Comparison of ENCODE assay signal across 9 cellular contexts in genomic region chr15:65818927-65819562, GRCh38. TPM values are rescaled to one million over a fixed set of nuclear protein-coding genes. Genes with fewer than 3 reads are reported as not detected.
DNase-seq lines count a peak whose midpoint lies in the region; ATAC-seq and TF ChIP-seq lines count a peak whose summit lies in the region.
"Had no signal": no experiment of that assay in that cellular context is flagged by ENCODE, and none has a peak within 500 bp of the region (broad histone marks: within the 10 kb centered on the region; RNA-seq: fewer than 3 reads in every experiment).

No MANE protein-coding gene starts in this region.

- WGBS in heart left ventricle, 4 donors: 46 to 60% (median 52%) methylated on average over 4 of the region's 4 CpGs
- 29 to 34% (median 30%) methylated on average over 4 of the region's 4 CpGs for WGBS in spleen, 5 donors

- intact Hi-C loops in heart left ventricle (cut with DNase I) (no loop called here), spleen (cut with DNase I; ENCODE audit: low total_unique reads) (no loop called here)
- intact Hi-C loops in activated T-helper 1 cell treated with anti-CD3 and anti-CD28 coated beads, Interleukin-12 subunit alpha, Interleukin-12 subunit beta, Interleukin-2, Interleukin-4 antibody, amounts not matched to agents 30 ng/mL and 10 ng/mL and 1 ng/mL, durations not matched to agents 14 hours and 24 hours and 36 hours (cut with micrococcal nuclease): loop anchor here (1.0 to 5.0 kb wide), 9 partner anchors 10 to 107 kb away; partner anchors contain the start of genes DENND4A and RAB11A

- H3K27ac ChIP-seq in heart left ventricle (peak overlapping the region in 4 of 12 donors; percentile 8 to 80 (median 32)), right atrium auricular region (peak overlapping the region in 1 of 2 donors; percentile 37), spleen (peak overlapping the region; percentile 51 to 84 (median 79))

- peaks cover 0 to 44% (median 1%) of the 10 kb centered on the region in 12 donors for H3K4me1 ChIP-seq in heart left ventricle
- H3K4me1 ChIP-seq in right atrium auricular region: peaks cover 0 to 6% of the 10 kb centered on the region in 2 donors
- H3K4me1 ChIP-seq in spleen: peaks cover 19 to 65% (median 32%) of the 10 kb centered on the region in 6 donors

- no peak for TF ChIP-seq POLR2A in heart left ventricle (IDR thresholded peaks at IDR 0.05)
- no peak for TF ChIP-seq POLR2A in spleen (IDR thresholded peaks at IDR 0.05)

- H3K27me3 Mint-ChIP-seq in activated T-helper 1 cell treated with anti-CD3 and anti-CD28 coated beads, Interleukin-12 subunit alpha, Interleukin-12 subunit beta, Interleukin-2, Interleukin-4 antibody, amounts not matched to agents 30 ng/mL and 10 ng/mL and 1 ng/mL, durations not matched to agents 14 hours and 24 hours and 36 hours (ENCODE audit: insufficient read depth): no peaks in the 10 kb centered on the region

- peak overlapping the region; percentile 31 for H3K4me3 Mint-ChIP-seq in activated T-helper 1 cell treated with anti-CD3 and anti-CD28 coated beads, Interleukin-12 subunit alpha, Interleukin-12 subunit beta, Interleukin-2, Interleukin-4 antibody, amounts not matched to agents 30 ng/mL and 10 ng/mL and 1 ng/mL, durations not matched to agents 14 hours and 24 hours and 36 hours
- H3K4me3 Mint-ChIP-seq: nephron had no signal

- TF ChIP-seq CTCF in heart left ventricle (IDR thresholded peaks at IDR 0.05) (no peak), right atrium auricular region (IDR thresholded peaks at IDR 0.05) (no peak), spleen (IDR thresholded peaks at IDR 0.05 in 8 of 11, conservative IDR thresholded peaks at IDR 0.05 in 3 of 11) (no peak)

- peak in 3 of 4 donors; percentile 47 to 84 (median 53) for ATAC-seq in heart left ventricle
- peak; percentile 71 for ATAC-seq in HG03378 (IDR thresholded peaks at IDR 0.05; ENCODE audit: unreplicated experiment)

- H3K4me1 Mint-ChIP-seq in activated T-helper 1 cell treated with anti-CD3 and anti-CD28 coated beads, Interleukin-12 subunit alpha, Interleukin-12 subunit beta, Interleukin-2, Interleukin-4 antibody, amounts not matched to agents 30 ng/mL and 10 ng/mL and 1 ng/mL, durations not matched to agents 14 hours and 24 hours and 36 hours (ENCODE audit: low read depth): peaks cover 57% of the 10 kb centered on the region
- H3K4me1 Mint-ChIP-seq: nephron had no signal

- H3K9me3 Mint-ChIP-seq in activated T-helper 1 cell treated with anti-CD3 and anti-CD28 coated beads, Interleukin-12 subunit alpha, Interleukin-12 subunit beta, Interleukin-2, Interleukin-4 antibody, amounts not matched to agents 30 ng/mL and 10 ng/mL and 1 ng/mL, durations not matched to agents 14 hours and 24 hours and 36 hours: peaks cover 1% of the 10 kb centered on the region

- no peak for DNase-seq in heart left ventricle
- DNase-seq in right atrium auricular region (ENCODE audit: low spot score): no peak
- peak; percentile 25 for DNase-seq in activated T-helper 1 cell treated with anti-CD3 and anti-CD28 coated beads, Interleukin-12 subunit alpha, Interleukin-12 subunit beta, Interleukin-2, Interleukin-4 antibody, amounts not matched to agents 30 ng/mL and 10 ng/mL and 1 ng/mL, durations not matched to agents 14 hours and 24 hours and 36 hours (ENCODE audit: low spot score)
- DNase-seq in spleen: no peak
- no peak for DNase-seq in cerebellar cortex (ENCODE audit: low spot score)
- DNase-seq in HuH-7.5 (ENCODE audit: low spot score): no peak
- no peak for DNase-seq in NCI-H510A (lab: John Stamatoyannopoulos, UW)

- no peaks in the 10 kb centered on the region for H3K9me3 ChIP-seq in heart left ventricle
- H3K9me3 ChIP-seq in right atrium auricular region: no peaks in the 10 kb centered on the region
- H3K9me3 ChIP-seq in spleen: no peaks in the 10 kb centered on the region

- peak overlapping the region; percentile 91 for H3K27ac Mint-ChIP-seq in activated T-helper 1 cell treated with anti-CD3 and anti-CD28 coated beads, Interleukin-12 subunit alpha, Interleukin-12 subunit beta, Interleukin-2, Interleukin-4 antibody, amounts not matched to agents 30 ng/mL and 10 ng/mL and 1 ng/mL, durations not matched to agents 14 hours and 24 hours and 36 hours
- H3K27ac Mint-ChIP-seq: nephron had no signal

- H3K36me3 Mint-ChIP-seq in activated T-helper 1 cell treated with anti-CD3 and anti-CD28 coated beads, Interleukin-12 subunit alpha, Interleukin-12 subunit beta, Interleukin-2, Interleukin-4 antibody, amounts not matched to agents 30 ng/mL and 10 ng/mL and 1 ng/mL, durations not matched to agents 14 hours and 24 hours and 36 hours (ENCODE audit: low read depth): peaks cover 3% of the 10 kb centered on the region

- H3K36me3 ChIP-seq in heart left ventricle (no peaks in the 10 kb centered on the region), right atrium auricular region (no peaks in the 10 kb centered on the region), spleen (no peaks in the 10 kb centered on the region)

- H3K27me3 ChIP-seq in heart left ventricle (no peaks in the 10 kb centered on the region), right atrium auricular region (no peaks in the 10 kb centered on the region), spleen (replicated peaks in 1 of 7) (no peaks in the 10 kb centered on the region)

- H3K4me3 ChIP-seq in heart left ventricle (no peak overlapping the region), right atrium auricular region (no peak overlapping the region), spleen (peak overlapping the region in 1 of 8 donors; percentile 23)

RNA-seq across cellular contexts. Expression of gene DENND4A, which starts 27.0 kb away (rescaled TPM):
- total RNA-seq in heart left ventricle (10 to 100 TPM; 11.7 to 26.6 (median 15.7) TPM), right atrium auricular region (10 to 100 TPM; 15.2 to 19.4 TPM), spleen (10 to 100 TPM; 53.1 to 88.2 (median 61.5) TPM)
- polyA plus RNA-seq in heart left ventricle (1 to 10 TPM; 2.7 to 5.4 TPM), spleen (10 to 100 TPM in 1 of 3 donors, 1 to 10 TPM in 2; 9.4 to 11.1 (median 9.9) TPM)
- total RNA-seq in activated T-helper 1 cell treated with anti-CD3 and anti-CD28 coated beads, Interleukin-12 subunit alpha, Interleukin-12 subunit beta, Interleukin-2, Interleukin-4 antibody, amounts not matched to agents 30 ng/mL and 10 ng/mL and 1 ng/mL, durations not matched to agents 14 hours and 24 hours and 36 hours: 50.8 and 59.0 TPM in 2 replicates

RNA-seq across cellular contexts. Expression of gene RAB11A, which starts 50.2 kb away (rescaled TPM):
- total RNA-seq in heart left ventricle: 100 to 1,000 TPM; 149 to 212 (median 162) TPM
- polyA plus RNA-seq in heart left ventricle: 100 to 1,000 TPM in 1 of 2 donors, 10 to 100 TPM in 1; 50.3 to 307 TPM
- 100 to 1,000 TPM; 122 to 183 TPM for total RNA-seq in right atrium auricular region
- total RNA-seq in activated T-helper 1 cell treated with anti-CD3 and anti-CD28 coated beads, Interleukin-12 subunit alpha, Interleukin-12 subunit beta, Interleukin-2, Interleukin-4 antibody, amounts not matched to agents 30 ng/mL and 10 ng/mL and 1 ng/mL, durations not matched to agents 14 hours and 24 hours and 36 hours: 161 and 171 TPM in 2 replicates
- 100 to 1,000 TPM; 173 to 313 (median 255) TPM for total RNA-seq in spleen
- 100 to 1,000 TPM in 2 of 3 donors, 10 to 100 TPM in 1; 86.7 to 153 (median 128) TPM for polyA plus RNA-seq in spleen
